ENCODE assay signal across 30 cellular contexts in genomic region chr3:15263120-15263519, GRCh38. TPM values are rescaled to one million over a fixed set of nuclear protein-coding genes. Genes with fewer than 3 reads are reported as not detected.
DNase-seq lines count a peak whose midpoint lies in the region; ATAC-seq and TF ChIP-seq lines count a peak whose summit lies in the region.
"Had no signal": no experiment of that assay in that cellular context is flagged by ENCODE, and none has a peak within 500 bp of the region (broad histone marks: within the 10 kb centered on the region; RNA-seq: fewer than 3 reads in every experiment).

No MANE protein-coding gene starts in this region.

- WGBS in mammary epithelial cell (ENCODE audit: low coverage, missing lambda C conversion rate), result 78% methylated on average over 3 of the region's 4 CpGs

- peak overlapping the region; percentile 74 to 77 for H3K27ac ChIP-seq in breast epithelium
- no peak overlapping the region for H3K27ac ChIP-seq in mammary epithelial cell (ENCODE audit: insufficient read depth, low read depth, low read length)
- H3K27ac ChIP-seq in vagina, result peak overlapping the region; percentile 70
- H3K27ac ChIP-seq: cardiac muscle cell, prostate gland, SJCRH30, thoracic aorta had no signal

- peaks cover 3% of the 10 kb centered on the region for H3K79me2 ChIP-seq in mammary epithelial cell (ENCODE audit: insufficient read depth, low read length)

- no peaks in the 10 kb centered on the region for H3K9me3 Mint-ChIP-seq in activated T-helper 17 cell treated with anti-CD3 and anti-CD28 coated beads, Interleukin-2, amount 50 U/mL, for 72 hours
- H3K9me3 Mint-ChIP-seq in natural killer cell treated with Interleukin-12 subunit alpha and Interleukin-12 subunit beta and Interleukin-15 and Interleukin-18, amount 100 ng/mL, for 72 hours, result no peaks in the 10 kb centered on the region
- H3K9me3 Mint-ChIP-seq: activated naive CD4-positive, alpha-beta T cell treated with anti-CD3 and anti-CD28 coated beads, Interleukin-2, amount 10 ng/mL, durations not matched to agents 7 days and 5 days; H9; IgD-negative memory B cell; memory B cell had no signal

- H2AFZ ChIP-seq in mammary epithelial cell (ENCODE audit: low read depth, low read length), result no peak overlapping the region

- dilution Hi-C loops in mammary epithelial cell (cut with HindIII; ENCODE audit: low sequenced_read_pairs), result loop anchor here (25.0 kb wide), 1 partner anchor 274 kb away; no protein-coding TSS in a partner anchor

- peak overlapping the region; percentile 66 for H3K27ac Mint-ChIP-seq in activated T-helper 17 cell treated with anti-CD3 and anti-CD28 coated beads, Interleukin-2, amount 50 U/mL, for 72 hours
- peak overlapping the region; percentile 82 to 100 for H3K27ac Mint-ChIP-seq in natural killer cell treated with Interleukin-12 subunit alpha and Interleukin-12 subunit beta and Interleukin-15 and Interleukin-18, amount 100 ng/mL, for 72 hours
- H3K27ac Mint-ChIP-seq: activated naive CD4-positive, alpha-beta T cell treated with anti-CD3 and anti-CD28 coated beads, Interleukin-2, amount 10 ng/mL, durations not matched to agents 7 days and 5 days; H9; IgD-negative memory B cell; memory B cell had no signal

- no peaks in the 10 kb centered on the region for H3K4me1 ChIP-seq in breast epithelium
- H3K4me1 ChIP-seq in mammary epithelial cell (ENCODE audit: insufficient read depth, low read length), result peaks cover 14% of the 10 kb centered on the region
- H3K4me1 ChIP-seq in vagina, result peaks cover 38% of the 10 kb centered on the region
- H3K4me1 ChIP-seq: BE2C, Caco-2, prostate gland, SJCRH30 had no signal

- DNase-seq in breast epithelium (ENCODE audit: low spot score in 2 of 2) (no peak), mammary epithelial cell (no peak), vagina (ENCODE audit: extremely low spot score in 2 of 2) (peak in 1 of 2 donors; percentile 86), NCI-H226 (no peak)
- DNase-seq in natural killer cell treated with Interleukin-12 subunit alpha and Interleukin-12 subunit beta and Interleukin-15 and Interleukin-18, amount 100 ng/mL, for 72 hours (ENCODE audit: low spot score), result no peak
- DNase-seq: activated CD4-positive, CD25-positive, alpha-beta regulatory T cell treated with anti-CD3 and anti-CD28 coated beads, Interleukin-2, amount 50 U/mL, for 72 hours; activated naive CD4-positive, alpha-beta T cell treated with anti-CD3 and anti-CD28 coated beads, Interleukin-2, amount 10 ng/mL, durations not matched to agents 7 days and 5 days; activated T-cell treated with anti-CD3 and anti-CD28 coated beads, Interleukin-2, amount 50 U/mL, for 48 hours; aorta; BE2C; Caco-2; DMS79; foreskin melanocyte; GF-D8; H9; left colon; NCI-H1092 treated with DMSO at 0.1 percent for 48 hours; NCI-H1930; NCI-H2227 treated with DMSO at 0.1 percent for 48 hours; SJCRH30; stimulated activated CD4-positive, alpha-beta T cell treated with anti-CD3 and anti-CD28 coated beads, Interleukin-15, amount 100 ng/mL, for 24 hours; stimulated activated naive CD4-positive, alpha-beta T cell treated with Interleukin-2 at 50 U/mL for 16 hours had no signal

- H3K4me3 ChIP-seq in breast epithelium, result no peak overlapping the region
- H3K4me3 ChIP-seq in mammary epithelial cell (replicated peaks in 1 of 3; ENCODE audit: insufficient read depth in 1 of 3, low read depth in 2 of 3, low read length in 3 of 3), result no peak overlapping the region
- H3K4me3 ChIP-seq in vagina, result no peak overlapping the region
- H3K4me3 ChIP-seq: cardiac muscle cell, prostate gland, SJCRH30, thoracic aorta had no signal

- no TSS peak for BruUV-seq in mammary epithelial cell (replicated peaks; lab: Mats Ljungman, UMichigan)

- CTCF ChIA-PET in mammary epithelial cell (lab: Charles Lee; ENCODE audit: low non-redundant PET), result no interaction called here

- H3K9me3 ChIP-seq in breast epithelium, result no peaks in the 10 kb centered on the region
- no peaks in the 10 kb centered on the region for H3K9me3 ChIP-seq in mammary epithelial cell (replicated peaks; ENCODE audit: insufficient read depth, low read length)
- H3K9me3 ChIP-seq in vagina, result no peaks in the 10 kb centered on the region
- H3K9me3 ChIP-seq: BE2C, Caco-2, prostate gland, SJCRH30, thoracic aorta had no signal

- peaks cover 48% of the 10 kb centered on the region for H3K36me3 Mint-ChIP-seq in activated T-helper 17 cell treated with anti-CD3 and anti-CD28 coated beads, Interleukin-2, amount 50 U/mL, for 72 hours (ENCODE audit: low read depth)
- peaks cover 20% of the 10 kb centered on the region for H3K36me3 Mint-ChIP-seq in natural killer cell treated with Interleukin-12 subunit alpha and Interleukin-12 subunit beta and Interleukin-15 and Interleukin-18, amount 100 ng/mL, for 72 hours
- H3K36me3 Mint-ChIP-seq: IgD-negative memory B cell had no signal

- TF ChIP-seq POLR2A in breast epithelium (IDR thresholded peaks at IDR 0.05) (no peak), vagina (IDR thresholded peaks at IDR 0.05) (no peak)

- H3K36me3 ChIP-seq in breast epithelium (no peaks in the 10 kb centered on the region), mammary epithelial cell (ENCODE audit: insufficient read depth, low read length) (peaks cover 8% of the 10 kb centered on the region), vagina (peaks cover 0 to 25% of the 10 kb centered on the region in 2 donors)
- H3K36me3 ChIP-seq: BE2C, cardiac muscle cell, prostate gland had no signal

- no peak overlapping the region for H3K9ac ChIP-seq in mammary epithelial cell (ENCODE audit: insufficient read depth, low read length)

- H3K4me1 Mint-ChIP-seq in activated T-helper 17 cell treated with anti-CD3 and anti-CD28 coated beads, Interleukin-2, amount 50 U/mL, for 72 hours, result peaks cover 15% of the 10 kb centered on the region
- peaks cover 57 to 72% of the 10 kb centered on the region in 2 donors for H3K4me1 Mint-ChIP-seq in natural killer cell treated with Interleukin-12 subunit alpha and Interleukin-12 subunit beta and Interleukin-15 and Interleukin-18, amount 100 ng/mL, for 72 hours (ENCODE audit: low read depth in 2 of 2)

- no peak for TF ChIP-seq CTCF in breast epithelium (IDR thresholded peaks at IDR 0.05)
- no peak for TF ChIP-seq CTCF in mammary epithelial cell (conservative IDR thresholded peaks at IDR 0.05 in 1 of 2, IDR thresholded peaks at IDR 0.05 in 1 of 2; ENCODE audit: extremely low read depth in 1 of 2, insufficient read depth in 1 of 2, low read depth in 1 of 2, low read length in 2 of 2)
- no peak for TF ChIP-seq CTCF in vagina (IDR thresholded peaks at IDR 0.05)

- ATAC-seq in activated T-helper 17 cell treated with anti-CD3 and anti-CD28 coated beads, Interleukin-2, amount 50 U/mL, for 72 hours (replicated peaks), result no peak
- no peak for ATAC-seq in natural killer cell treated with Interleukin-12 subunit alpha and Interleukin-12 subunit beta and Interleukin-15 and Interleukin-18, amount 100 ng/mL, for 72 hours
- no peak for ATAC-seq in HG03108 (IDR thresholded peaks at IDR 0.05; ENCODE audit: unreplicated experiment)
- ATAC-seq in HG03025 (IDR thresholded peaks at IDR 0.05; ENCODE audit: low FRiP score, unreplicated experiment), result no peak

- H4K20me1 ChIP-seq in mammary epithelial cell (ENCODE audit: insufficient read depth, low read length), result no peaks in the 10 kb centered on the region

- H3K27me3 Mint-ChIP-seq in activated T-helper 17 cell treated with anti-CD3 and anti-CD28 coated beads, Interleukin-2, amount 50 U/mL, for 72 hours, result no peaks in the 10 kb centered on the region
- H3K27me3 Mint-ChIP-seq in natural killer cell treated with Interleukin-12 subunit alpha and Interleukin-12 subunit beta and Interleukin-15 and Interleukin-18, amount 100 ng/mL, for 72 hours, result no peaks in the 10 kb centered on the region
- H3K27me3 Mint-ChIP-seq: activated naive CD4-positive, alpha-beta T cell treated with anti-CD3 and anti-CD28 coated beads, Interleukin-2, amount 10 ng/mL, durations not matched to agents 7 days and 5 days; IgD-negative memory B cell; memory B cell had no signal

- in situ Hi-C loops in mammary epithelial cell (cut with MboI; ENCODE audit: low sequenced_read_pairs in 2 of 2), result loop anchor here in 1 of 2 donors (25.0 kb wide), 1 partner anchor 299 kb away; no protein-coding TSS in a partner anchor

- no peak overlapping the region for H3K4me2 ChIP-seq in mammary epithelial cell (ENCODE audit: insufficient read depth, low read depth, low read length)

- H3K27me3 ChIP-seq in breast epithelium, result no peaks in the 10 kb centered on the region
- H3K27me3 ChIP-seq in mammary epithelial cell (ENCODE audit: insufficient read depth, low read length), result no peaks in the 10 kb centered on the region
- H3K27me3 ChIP-seq in vagina, result no peaks in the 10 kb centered on the region
- H3K27me3 ChIP-seq: BE2C, cardiac muscle cell, SJCRH30 had no signal

- intact Hi-C loops in breast epithelium (cut with DNase I; ENCODE audit: low total_unique reads), result loop anchor here (10.0 kb wide), 1 partner anchor 122 kb away; no protein-coding TSS in a partner anchor
- intact Hi-C loops in mammary epithelial cell (cut with micrococcal nuclease), result no loop called here
- intact Hi-C loops in vagina (cut with DNase I), result loop anchor here (2.0 kb wide), 1 partner anchor 70 kb away; the partner anchor contains the start of gene SH3BP5

- H3K4me3 Mint-ChIP-seq in activated T-helper 17 cell treated with anti-CD3 and anti-CD28 coated beads, Interleukin-2, amount 50 U/mL, for 72 hours, result no peak overlapping the region
- H3K4me3 Mint-ChIP-seq in natural killer cell treated with Interleukin-12 subunit alpha and Interleukin-12 subunit beta and Interleukin-15 and Interleukin-18, amount 100 ng/mL, for 72 hours, result no peak overlapping the region
- H3K4me3 Mint-ChIP-seq: activated naive CD4-positive, alpha-beta T cell treated with anti-CD3 and anti-CD28 coated beads, Interleukin-2, amount 10 ng/mL, durations not matched to agents 7 days and 5 days; H9; IgD-negative memory B cell; memory B cell had no signal

RNA-seq across cellular contexts. Expression of gene CAPN7, which starts 57.1 kb away (rescaled TPM):
- total RNA-seq in breast epithelium (100 to 1,000 TPM in 1 of 3 donors, 10 to 100 TPM in 2; 79.0 to 112 (median 91.4) TPM), mammary epithelial cell (10 to 100 TPM; 32.8 to 46.0 TPM), vagina (72.4 TPM)
- 12.9 TPM for polyA plus RNA-seq in mammary epithelial cell
- polyA minus RNA-seq in mammary epithelial cell, result 7.0 TPM
- total RNA-seq in activated T-helper 17 cell treated with anti-CD3 and anti-CD28 coated beads, Interleukin-2, amount 50 U/mL, for 72 hours, result 10 to 100 TPM; 32.3 to 38.9 TPM
- 10 to 100 TPM; 27.9 to 47.8 TPM for total RNA-seq in natural killer cell treated with Interleukin-12 subunit alpha and Interleukin-12 subunit beta and Interleukin-15 and Interleukin-18, amount 100 ng/mL, for 72 hours
